8 cellular contexts compared by ENCODE assay signal in the genomic region with DNA sequence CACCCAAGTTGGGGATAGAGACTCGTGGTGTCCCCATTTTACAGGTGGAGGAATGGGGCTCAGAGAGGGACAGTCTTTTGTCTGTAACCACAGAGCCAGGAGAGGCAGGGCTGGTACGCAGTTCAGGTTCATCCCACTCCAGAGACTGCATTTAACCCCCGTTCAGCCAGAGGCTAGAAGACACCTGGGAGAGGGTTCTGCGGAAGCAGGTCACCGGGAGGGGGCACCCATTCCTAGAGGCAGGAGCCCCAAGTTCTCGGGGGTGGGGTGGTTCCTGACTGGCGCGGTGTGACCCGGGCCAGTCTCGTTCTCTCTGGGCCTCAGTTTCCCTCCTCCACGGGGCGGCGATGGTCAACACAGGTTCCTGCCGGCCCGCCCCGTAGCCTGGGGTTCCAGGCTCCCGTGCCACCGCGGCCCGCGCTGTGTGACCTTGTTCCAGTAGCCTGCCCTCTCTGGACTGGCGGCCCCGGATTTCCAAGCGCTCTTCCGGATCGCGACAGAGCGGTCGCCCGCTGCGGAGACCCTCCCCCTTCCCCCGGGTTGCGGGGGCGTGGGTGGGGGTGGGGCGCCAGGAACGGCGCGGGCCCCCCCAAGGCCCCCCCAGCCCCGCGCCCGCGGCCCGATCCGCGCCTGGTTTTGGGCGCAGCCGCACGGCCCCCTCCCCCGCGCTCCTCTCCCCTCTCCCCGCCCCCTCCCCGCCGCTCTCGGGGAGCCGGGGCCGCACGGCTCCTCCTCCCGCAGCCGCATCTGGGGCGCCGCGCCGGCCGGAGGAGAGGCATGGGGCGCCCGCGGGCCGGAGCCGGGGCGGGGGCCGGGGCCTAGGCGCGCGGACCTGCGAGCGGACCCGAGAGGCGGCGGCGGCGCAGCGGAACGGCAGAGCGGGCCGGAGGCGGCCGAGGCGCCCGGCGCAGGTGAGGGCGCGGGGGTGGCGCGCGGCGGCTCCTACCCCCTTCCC. TPM values are rescaled to one million over a fixed set of nuclear protein-coding genes. Genes with fewer than 3 reads are reported as not detected.
DNase-seq lines count a peak whose midpoint lies in the region; ATAC-seq, FAIRE-seq and TF ChIP-seq lines count a peak whose summit lies in the region.

A gene with protein sequence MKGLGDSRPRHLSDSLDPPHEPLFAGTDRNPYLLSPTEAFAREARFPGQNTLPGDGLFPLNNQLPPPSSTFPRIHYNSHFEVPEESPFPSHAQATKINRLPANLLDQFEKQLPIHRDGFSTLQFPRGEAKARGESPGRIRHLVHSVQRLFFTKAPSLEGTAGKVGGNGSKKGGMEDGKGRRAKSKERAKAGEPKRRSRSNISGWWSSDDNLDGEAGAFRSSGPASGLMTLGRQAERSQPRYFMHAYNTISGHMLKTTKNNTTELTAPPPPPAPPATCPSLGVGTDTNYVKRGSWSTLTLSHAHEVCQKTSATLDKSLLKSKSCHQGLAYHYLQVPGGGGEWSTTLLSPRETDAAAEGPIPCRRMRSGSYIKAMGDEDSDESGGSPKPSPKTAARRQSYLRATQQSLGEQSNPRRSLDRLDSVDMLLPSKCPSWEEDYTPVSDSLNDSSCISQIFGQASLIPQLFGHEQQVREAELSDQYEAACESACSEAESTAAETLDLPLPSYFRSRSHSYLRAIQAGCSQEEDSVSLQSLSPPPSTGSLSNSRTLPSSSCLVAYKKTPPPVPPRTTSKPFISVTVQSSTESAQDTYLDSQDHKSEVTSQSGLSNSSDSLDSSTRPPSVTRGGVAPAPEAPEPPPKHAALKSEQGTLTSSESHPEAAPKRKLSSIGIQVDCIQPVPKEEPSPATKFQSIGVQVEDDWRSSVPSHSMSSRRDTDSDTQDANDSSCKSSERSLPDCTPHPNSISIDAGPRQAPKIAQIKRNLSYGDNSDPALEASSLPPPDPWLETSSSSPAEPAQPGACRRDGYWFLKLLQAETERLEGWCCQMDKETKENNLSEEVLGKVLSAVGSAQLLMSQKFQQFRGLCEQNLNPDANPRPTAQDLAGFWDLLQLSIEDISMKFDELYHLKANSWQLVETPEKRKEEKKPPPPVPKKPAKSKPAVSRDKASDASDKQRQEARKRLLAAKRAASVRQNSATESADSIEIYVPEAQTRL (plus strand): TSS at position 738 of the 955 bp plus-strand sequence. CDS start 125,379 bp downstream, outside the sequence.

- no peak for FAIRE-seq in bronchial epithelial cell (lab: Jason Lieb, UNC)

- POLR2A ChIA-PET in activated CD8-positive, alpha-beta memory T cell treated with anti-CD3 and anti-CD28 coated beads for 36 hours (lab: Charles Lee), result no interaction called here

- TF ChIP-seq POLR2A in lower leg skin (IDR thresholded peaks at IDR 0.05) (no peak), upper lobe of left lung (IDR thresholded peaks at IDR 0.05) (no peak)

- CTCF ChIA-PET in activated CD8-positive, alpha-beta memory T cell treated with anti-CD3 and anti-CD28 coated beads for 36 hours (lab: Charles Lee), result no interaction called here

- H3K4me1 ChIP-seq in upper lobe of left lung, result peaks cover 8 to 17% (median 12%) of the 10 kb centered on the region in 4 donors

- no peak for TF ChIP-seq EP300 in upper lobe of left lung (IDR thresholded peaks at IDR 0.05)

- peaks cover 39% of the 10 kb centered on the region for H3K27me3 ChIP-seq in bronchial epithelial cell (ENCODE audit: control insufficient read depth, insufficient read depth, low read length)
- peaks cover 0 to 35% (median 23%) of the 10 kb centered on the region in 4 donors for H3K27me3 ChIP-seq in upper lobe of left lung

- no peaks in the 10 kb centered on the region for H3K36me3 ChIP-seq in bronchial epithelial cell (ENCODE audit: control insufficient read depth, insufficient read depth, low read length)
- H3K36me3 ChIP-seq in upper lobe of left lung, result no peaks in the 10 kb centered on the region

- TF ChIP-seq CTCF in bronchial epithelial cell (IDR thresholded peaks at IDR 0.05; ENCODE audit: insufficient read depth, low read length, severe bottlenecking) (peak; percentile 6), lower leg skin (IDR thresholded peaks at IDR 0.05) (no peak), upper lobe of left lung (IDR thresholded peaks at IDR 0.05) (no peak)

- WGBS in lower leg skin, 2 donors, result 4 to 5% methylated on average over 13 to 20 of the region's 96 CpGs
- WGBS in upper lobe of left lung, 2 donors, result 5% methylated on average over 13 to 16 of the region's 96 CpGs

- no peak for DNase-seq in activated CD8-positive, alpha-beta memory T cell treated with anti-CD3 and anti-CD28 coated beads, Interleukin-2, amount 50 U/mL, for 4 hours
- no peak for DNase-seq in bronchial epithelial cell (ENCODE audit: low read depth)
- no peak for DNase-seq in lower leg skin (ENCODE audit: low spot score in 2 of 2)
- DNase-seq in upper lobe of left lung, result peak in 1 of 2 donors; percentile 79
- DNase-seq in NCI-H526 treated with DMSO at 0.1 percent for 48 hours (lab: John Stamatoyannopoulos, UW), result no peak

- intact Hi-C loops in lower leg skin (cut with DNase I; ENCODE audit: low total_unique reads), result no loop called here

- no peak within 1 kb of the TSS for H3K27ac ChIP-seq in upper lobe of left lung

- H3K9me3 ChIP-seq in upper lobe of left lung, result no peaks in the 10 kb centered on the region

- H3K4me3 ChIP-seq in bronchial epithelial cell (ENCODE audit: low read depth, low read length), result no peak within 1 kb of the TSS
- H3K4me3 ChIP-seq in lower leg skin (ENCODE audit: low read depth, poor library complexity, severe bottlenecking), result no peak within 1 kb of the TSS
- H3K4me3 ChIP-seq in upper lobe of left lung, result peak within 1 kb of the TSS in 3 of 4 donors; percentile 28 to 38 (median 34)

- ATAC-seq in upper lobe of left lung (ENCODE audit: low FRiP score in 2 of 2), result no peak
- ATAC-seq in HG03432 (IDR thresholded peaks at IDR 0.05; ENCODE audit: unreplicated experiment), result no peak
- ATAC-seq in GM19395 (IDR thresholded peaks at IDR 0.05; ENCODE audit: unreplicated experiment), result no peak

RNA-seq across cellular contexts. Expression of the gene that starts here (rescaled TPM):
- total RNA-seq in activated CD8-positive, alpha-beta memory T cell treated with anti-CD3 and anti-CD28 coated beads for 36 hours, result 10 to 100 TPM; 12.0 to 15.1 TPM
- 5.5 and 15.5 TPM in 2 replicates for total RNA-seq in bronchial epithelial cell
- total RNA-seq in lower leg skin, result 100 to 1,000 TPM in 1 of 4 donors, 10 to 100 TPM in 3; 75.9 to 162 (median 87.7) TPM
- total RNA-seq in upper lobe of left lung, result 10 to 100 TPM; 31.5 to 92.0 (median 49.9) TPM

Comparison
In these comparisons a context has a peak if more than half of its experiments do, and no peak if none do; other contexts are left out.
1. H3K4me3 ChIP-seq: peak in upper lobe of left lung (3 of 4); none in bronchial epithelial cell (single experiment) and lower leg skin (single experiment).